8 cellular contexts compared by ENCODE assay signal in genomic region chr2:219218279-219219112, GRCh38.
DNase-seq lines count a peak whose midpoint lies in the region; ATAC-seq lines count a peak whose summit lies in the region.

Gene ABCB6 (minus strand): TSS chr2:219218958. CDS start chr2:219218673, 285 bp downstream.

- DNase-seq in NCI-H2107 treated with DMSO at 0.1 percent for 48 hours (lab: John Stamatoyannopoulos, UW; ENCODE audit: unreplicated experiment) (peak; percentile 42), cerebellar cortex (ENCODE audit: low spot score) (peak; percentile 93), islet precursor cell (peak; percentile 96), UCSD-AML1 (lab: John Stamatoyannopoulos, UW; ENCODE audit: unreplicated experiment) (no peak)
- peak; percentile 79 for DNase-seq in activated CD4-positive, alpha-beta T cell treated with anti-CD3 and anti-CD28 coated beads for 1 hour
- peak; percentile 87 for DNase-seq in stimulated activated CD4-positive, alpha-beta T cell treated with anti-CD3 and anti-CD28 coated beads, Interleukin-12 subunit alpha, Interleukin-12 subunit beta, amount 100 ng/mL, for 4 hours

- peak; percentile 84 for ATAC-seq in GM18498 (IDR thresholded peaks at IDR 0.05; ENCODE audit: unreplicated experiment)
- peak; percentile 80 for ATAC-seq in HG02884 (IDR thresholded peaks at IDR 0.05; ENCODE audit: unreplicated experiment)
